10 cellular contexts compared by ENCODE assay signal in genomic region chr20:48295445-48295903, GRCh38.
DNase-seq lines count a peak whose midpoint lies in the region; ATAC-seq and TF ChIP-seq lines count a peak whose summit lies in the region.
"Had no signal": no experiment of that assay in that cellular context is flagged by ENCODE, and none has a peak within 500 bp of the region (broad histone marks: within the 10 kb centered on the region; RNA-seq: fewer than 3 reads in every experiment).

No MANE protein-coding gene starts in this region.

- ATAC-seq in body of pancreas = peak; percentile 80
- ATAC-seq in HG02678 (IDR thresholded peaks at IDR 0.05; ENCODE audit: unreplicated experiment) = no peak

- H3K4me3 ChIP-seq in body of pancreas = no peak overlapping the region
- H3K4me3 ChIP-seq in kidney epithelial cell (ENCODE audit: low read depth, low read length) = no peak overlapping the region
- H3K4me3 ChIP-seq in uterus = no peak overlapping the region

- no peak for TF ChIP-seq POLR2A in body of pancreas (IDR thresholded peaks at IDR 0.05)
- no peak for TF ChIP-seq POLR2A in uterus (IDR thresholded peaks at IDR 0.05)

- TF ChIP-seq CTCF in body of pancreas (IDR thresholded peaks at IDR 0.05) = peak in 4 of 7 experiments; percentile 18 to 34 (median 20)
- peak; percentile 48 for TF ChIP-seq CTCF in kidney epithelial cell (IDR thresholded peaks at IDR 0.05; ENCODE audit: insufficient read depth, low read length, poor library complexity, severe bottlenecking)
- peak; percentile 27 to 56 (median 40) for TF ChIP-seq CTCF in uterus (IDR thresholded peaks at IDR 0.05)

- intact Hi-C loops in body of pancreas (cut with DNase I) (no loop called here), uterus (cut with DNase I; ENCODE audit: low total_unique reads) (loop anchor here (10.0 kb wide), 1 partner anchor 511 kb away; the partner anchor contains the start of gene SULF2)

- WGBS in body of pancreas, 2 donors = 23 to 27% methylated on average over 5 of the region's 5 CpGs

- H3K9me3 ChIP-seq in body of pancreas (no peaks in the 10 kb centered on the region), uterus (no peaks in the 10 kb centered on the region)

- peaks cover 4% of the 10 kb centered on the region for H3K4me1 ChIP-seq in body of pancreas
- peaks cover 5 to 6% of the 10 kb centered on the region in 2 donors for H3K4me1 ChIP-seq in uterus

- DNase-seq in NCI-H82 (lab: John Stamatoyannopoulos, UW) (peak; percentile 47), NCI-H82 treated with DMSO at 0.1 percent for 48 hours (lab: John Stamatoyannopoulos, UW; ENCODE audit: unreplicated experiment) (no peak), body of pancreas (peak in 2 of 4 donors; percentile 27 to 49), kidney epithelial cell (ENCODE audit: low read depth) (peak; percentile 91), uterus (peak; percentile 49 to 64), T-helper 1 cell (no peak), DMS153 (lab: John Stamatoyannopoulos, UW) (no peak)
- DNase-seq: CD4-positive, CD25-positive, alpha-beta regulatory T cell had no signal

- H3K27ac ChIP-seq in body of pancreas = peak overlapping the region in 3 of 4 donors; percentile 9 to 61 (median 44)
- H3K27ac ChIP-seq in uterus = peak overlapping the region; percentile 36 to 71
- H3K27ac ChIP-seq: KMS-11 had no signal

- H3K27me3 ChIP-seq in body of pancreas = no peaks in the 10 kb centered on the region
- H3K27me3 ChIP-seq in kidney epithelial cell (ENCODE audit: control insufficient read depth, insufficient read depth, low read length) = no peaks in the 10 kb centered on the region
- H3K27me3 ChIP-seq in uterus = no peaks in the 10 kb centered on the region

- H3K36me3 ChIP-seq in body of pancreas (replicated peaks in 1 of 2; ENCODE audit: insufficient read depth in 1 of 2, low read depth in 2 of 2) = no peaks in the 10 kb centered on the region
- H3K36me3 ChIP-seq in kidney epithelial cell (ENCODE audit: control insufficient read depth, insufficient read depth, low read length) = no peaks in the 10 kb centered on the region
- H3K36me3 ChIP-seq in uterus = no peaks in the 10 kb centered on the region

Comparison
In these comparisons a context has a peak if more than half of its experiments do, and no peak if none do; other contexts are left out.
1. DNase-seq: peak in NCI-H82 (single experiment), kidney epithelial cell (single experiment) and uterus (2 of 2); none in NCI-H82 treated with DMSO at 0.1 percent for 48 hours (single experiment), T-helper 1 cell (0 of 5) and DMS153 (single experiment).
2. Peak in every context shown above with its lines, with median percentiles within 50 percentile points of each other: CTCF ChIP-seq.